In the genomic region with DNA sequence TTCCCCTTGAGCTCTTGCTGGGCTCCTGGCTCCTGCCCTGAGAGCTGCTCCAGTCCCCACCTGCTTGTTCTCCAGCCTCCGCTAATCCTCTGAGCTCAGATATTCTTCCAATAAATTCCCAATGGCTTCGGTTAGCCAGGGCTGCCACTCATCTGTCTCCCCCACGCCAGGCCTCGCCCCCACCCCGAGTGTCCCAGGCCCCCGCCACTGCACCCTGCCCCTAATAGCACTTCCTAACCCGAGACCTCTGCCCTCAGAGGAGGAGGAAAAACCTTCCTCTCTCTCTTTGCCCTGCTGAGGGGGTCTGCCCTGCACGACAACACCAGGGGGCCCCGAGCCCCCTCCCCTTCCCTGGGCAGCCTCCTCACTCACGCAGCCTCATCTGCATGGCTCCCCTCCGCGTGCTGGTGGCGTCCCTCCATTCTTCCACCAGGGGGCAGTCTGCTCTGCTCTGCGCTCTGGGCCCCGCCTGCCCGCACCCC, we compare ENCODE assay signal across 7 cellular contexts. TPM values are rescaled to one million over a fixed set of nuclear protein-coding genes. Genes with fewer than 3 reads are reported as not detected.
A peak's percentile ranks its signal among the peaks of the same experiment; 100 is the strongest.
DNase-seq lines count a peak whose midpoint lies in the region; ATAC-seq, FAIRE-seq and TF ChIP-seq lines count a peak whose summit lies in the region.
"Had no signal": no experiment of that assay in that cellular context is flagged by ENCODE, and none has a peak within 500 bp of the region (broad histone marks: within the 10 kb centered on the region; RNA-seq: fewer than 3 reads in every experiment).

No MANE protein-coding gene starts in this region.

- ATAC-seq in activated CD8-positive, alpha-beta T cell treated with anti-CD3 and anti-CD28 coated beads for 36 hours = peak; percentile 83
- no peak for ATAC-seq in HG03095 (IDR thresholded peaks at IDR 0.05; ENCODE audit: unreplicated experiment)

- POLR2A ChIA-PET in activated CD8-positive, alpha-beta T cell treated with anti-CD3 and anti-CD28 coated beads for 36 hours (lab: Charles Lee) = no interaction called here

- intact Hi-C loops in activated CD8-positive, alpha-beta T cell treated with anti-CD3 and anti-CD28 coated beads for 36 hours (cut with micrococcal nuclease) = no loop called here

- peak; percentile 42 for TF ChIP-seq CTCF in activated CD8-positive, alpha-beta T cell treated with anti-CD3 and anti-CD28 coated beads for 36 hours (IDR thresholded peaks at IDR 0.05)

- H3K27me3 Mint-ChIP-seq in activated CD8-positive, alpha-beta T cell treated with anti-CD3 and anti-CD28 coated beads for 36 hours = peaks cover 9% of the 10 kb centered on the region

- H3K9me3 Mint-ChIP-seq in activated CD8-positive, alpha-beta T cell treated with anti-CD3 and anti-CD28 coated beads for 36 hours = peaks cover 8% of the 10 kb centered on the region

- no peak overlapping the region for H3K27ac Mint-ChIP-seq in activated CD8-positive, alpha-beta T cell treated with anti-CD3 and anti-CD28 coated beads for 36 hours

- FAIRE-seq in GM12892 (lab: Jason Lieb, UNC) = no peak

- peaks cover 13% of the 10 kb centered on the region for H3K4me1 Mint-ChIP-seq in activated CD8-positive, alpha-beta T cell treated with anti-CD3 and anti-CD28 coated beads for 36 hours (ENCODE audit: low read depth)

- H3K36me3 Mint-ChIP-seq in activated CD8-positive, alpha-beta T cell treated with anti-CD3 and anti-CD28 coated beads for 36 hours (ENCODE audit: low read depth) = no peaks in the 10 kb centered on the region

- H3K4me3 Mint-ChIP-seq in activated CD8-positive, alpha-beta T cell treated with anti-CD3 and anti-CD28 coated beads for 36 hours = no peak overlapping the region

- no peak for TF ChIP-seq POLR2A in GM12892 (IDR thresholded peaks at IDR 0.05; ENCODE audit: low read depth, low read length)

- CTCF ChIA-PET in activated CD8-positive, alpha-beta T cell treated with anti-CD3 and anti-CD28 coated beads for 36 hours (lab: Charles Lee) = interaction anchor here (0.7 to 2.1 kb wide), 3 partner anchors 8 to 28 kb away, joined by 3 to 15 read pairs (median 8); no protein-coding TSS in a partner anchor

- DNase-seq in NCI-H2107 treated with DMSO at 0.1 percent for 48 hours (lab: John Stamatoyannopoulos, UW; ENCODE audit: unreplicated experiment) (peak; percentile 46), NCI-H2107 (lab: John Stamatoyannopoulos, UW) (no peak), iPS-NIHi7 (ENCODE audit: extremely low spot score) (peak; percentile 83), GM12892 (ENCODE audit: insufficient read length) (no peak)
- peak; percentile 73 for DNase-seq in activated CD8-positive, alpha-beta T cell treated with anti-CD3 and anti-CD28 coated beads for 36 hours

RNA-seq across cellular contexts. Expression of a gene that starts 5.4 kb away (rescaled TPM):
- total RNA-seq in activated CD8-positive, alpha-beta T cell treated with anti-CD3 and anti-CD28 coated beads for 36 hours = not detected
- polyA plus RNA-seq in GM12892 (2012; ENCODE audit: missing spikeins) = not detected

RNA-seq across cellular contexts. Expression of a gene that starts 11.7 kb away (rescaled TPM):
- not detected for total RNA-seq in activated CD8-positive, alpha-beta T cell treated with anti-CD3 and anti-CD28 coated beads for 36 hours
- not detected for polyA plus RNA-seq in GM12892 (2012; ENCODE audit: missing spikeins)
- total RNA-seq: dermis microvascular lymphatic vessel endothelial cell had no signal

RNA-seq across cellular contexts. Expression of a gene that starts 21.4 kb away (rescaled TPM):
- 10 to 100 TPM; 50.6 to 51.1 TPM for total RNA-seq in activated CD8-positive, alpha-beta T cell treated with anti-CD3 and anti-CD28 coated beads for 36 hours
- 34.6 TPM for polyA plus RNA-seq in GM12892 (2012; ENCODE audit: missing spikeins)

RNA-seq across cellular contexts. Expression of a gene that starts 21.4 kb away (rescaled TPM):
- not detected for total RNA-seq in activated CD8-positive, alpha-beta T cell treated with anti-CD3 and anti-CD28 coated beads for 36 hours
- polyA plus RNA-seq in GM12892 (2012; ENCODE audit: missing spikeins) = not detected
- total RNA-seq: dermis microvascular lymphatic vessel endothelial cell had no signal

RNA-seq across cellular contexts. Expression of a gene that starts 26.4 kb away (rescaled TPM):
- under 1 TPM; 0.20 to 0.34 TPM for total RNA-seq in activated CD8-positive, alpha-beta T cell treated with anti-CD3 and anti-CD28 coated beads for 36 hours
- polyA plus RNA-seq in GM12892 (2012; ENCODE audit: missing spikeins) = not detected

Comparison
In these comparisons a context has a peak if more than half of its experiments do, and no peak if none do; other contexts are left out.
1. DNase-seq: peak in NCI-H2107 treated with DMSO at 0.1 percent for 48 hours (single experiment), activated CD8-positive, alpha-beta T cell treated with anti-CD3 and anti-CD28 coated beads for 36 hours (single experiment) and iPS-NIHi7 (single experiment); none in NCI-H2107 (single experiment) and GM12892 (single experiment).